8 cellular contexts compared by ENCODE assay signal in the genomic region with DNA sequence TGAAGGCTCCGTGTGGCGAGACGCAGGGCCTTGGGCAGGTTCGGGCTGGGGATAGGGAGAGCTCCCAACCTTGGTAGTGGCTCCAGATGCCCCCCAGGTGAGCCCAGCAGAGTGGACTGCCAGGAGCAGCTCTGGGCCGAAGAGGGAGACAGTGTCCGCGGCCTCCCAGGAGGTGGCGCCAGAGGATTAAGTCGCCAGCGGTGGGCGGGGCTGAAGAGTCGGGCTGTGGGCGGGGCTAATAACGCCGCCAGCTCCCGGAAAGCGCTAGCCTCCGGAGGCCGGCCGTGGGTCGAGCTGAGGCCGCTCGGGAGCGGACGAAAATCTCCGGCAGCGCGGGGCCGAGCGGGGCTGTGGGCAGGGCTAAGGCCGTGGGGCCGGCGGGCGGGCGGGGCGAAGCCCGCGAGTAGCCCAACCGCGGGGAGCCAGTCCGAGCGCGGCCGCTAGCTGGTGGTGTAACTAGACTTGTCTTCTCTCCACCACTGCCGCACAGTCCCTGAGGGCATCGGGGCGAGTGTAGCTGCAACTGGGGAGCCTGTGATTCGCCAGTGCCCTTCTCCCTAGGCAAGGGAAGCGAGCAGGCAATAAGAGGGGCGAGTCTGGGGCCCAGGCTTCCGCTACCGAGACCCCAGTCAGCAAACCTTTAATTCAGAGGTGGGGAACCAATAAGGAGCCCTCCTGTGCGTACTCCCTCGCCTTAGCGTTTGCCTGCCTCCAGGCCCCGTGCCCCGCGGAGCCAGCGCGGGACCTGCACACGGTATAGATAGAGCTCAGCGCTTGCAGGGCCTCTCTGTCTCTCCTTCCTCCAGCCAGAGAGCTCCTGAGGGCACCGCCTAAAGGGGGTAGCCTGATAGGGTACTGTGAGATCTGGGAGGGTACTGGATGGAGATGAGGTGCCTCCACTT. TPM values are rescaled to one million over a fixed set of nuclear protein-coding genes. Genes with fewer than 3 reads are reported as not detected.
A peak's percentile ranks its signal among the peaks of the same experiment; 100 is the strongest.
DNase-seq lines count a peak whose midpoint lies in the region; ATAC-seq and TF ChIP-seq lines count a peak whose summit lies in the region.

No MANE protein-coding gene starts in this region.

- ATAC-seq in HG02642 (IDR thresholded peaks at IDR 0.05; ENCODE audit: poor library complexity, unreplicated experiment) = peak; percentile 93

- peak; percentile 86 for TF ChIP-seq CTCF in GM12872 (IDR thresholded peaks at IDR 0.05; ENCODE audit: insufficient read depth, low read depth, low read length)
- peak; percentile 77 for TF ChIP-seq CTCF in glutamatergic neuron (IDR thresholded peaks at IDR 0.05; ENCODE audit: partially characterized antibody, unreplicated experiment)
- TF ChIP-seq CTCF in ovary (IDR thresholded peaks at IDR 0.05) = peak; percentile 92 to 95 (median 94)
- TF ChIP-seq CTCF in thyroid gland (IDR thresholded peaks at IDR 0.05) = peak; percentile 83 to 98 (median 91)

- peaks cover 2% of the 10 kb centered on the region for H3K27me3 Mint-ChIP-seq in activated naive CD8-positive, alpha-beta T cell treated with anti-CD3 and anti-CD28 coated beads for 36 hours
- peaks cover 4% of the 10 kb centered on the region for H3K27me3 Mint-ChIP-seq in glutamatergic neuron (ENCODE audit: unreplicated experiment)

- DNase-seq in NCI-H1105 (lab: John Stamatoyannopoulos, UW) (peak; percentile 75), SKM-1 (lab: John Stamatoyannopoulos, UW; ENCODE audit: unreplicated experiment) (peak; percentile 79), glutamatergic neuron (peak; percentile 95), ovary (peak; percentile 93 to 97 (median 96)), thyroid gland (peak; percentile 94 to 95)
- peak; percentile 89 for DNase-seq in activated naive CD8-positive, alpha-beta T cell treated with anti-CD3 and anti-CD28 coated beads for 36 hours

- peak overlapping the region; percentile 69 to 80 for H3K27ac ChIP-seq in ovary
- peak overlapping the region; percentile 58 to 68 (median 60) for H3K27ac ChIP-seq in thyroid gland

- peaks cover 3% of the 10 kb centered on the region for H3K4me1 Mint-ChIP-seq in activated naive CD8-positive, alpha-beta T cell treated with anti-CD3 and anti-CD28 coated beads for 36 hours
- peaks cover 2% of the 10 kb centered on the region for H3K4me1 Mint-ChIP-seq in glutamatergic neuron (ENCODE audit: low read depth, unreplicated experiment)

- no peak for TF ChIP-seq EP300 in ovary (IDR thresholded peaks at IDR 0.05)

- intact Hi-C loops in ovary (cut with DNase I) = loop anchor here in 3 of 4 donors (5.0 kb wide), 2 partner anchors 132 to 302 kb away; partner anchors contain the start of gene APEH (in 2 of the 3)
- intact Hi-C loops in thyroid gland (cut with DNase I) = loop anchor here (5.0 kb wide), 1 partner anchor 132 kb away; the partner anchor contains the start of gene APEH

- 0 to 1% (median 1%) methylated on average over 44 to 63 of the region's 63 CpGs for WGBS in ovary, 3 donors
- WGBS in thyroid gland, 2 donors = 0 to 3% methylated on average over 22 to 24 of the region's 63 CpGs

- peak overlapping the region; percentile 73 for H3K4me3 Mint-ChIP-seq in activated naive CD8-positive, alpha-beta T cell treated with anti-CD3 and anti-CD28 coated beads for 36 hours
- peak overlapping the region; percentile 79 for H3K4me3 Mint-ChIP-seq in glutamatergic neuron (ENCODE audit: unreplicated experiment)

- TF ChIP-seq POLR2A in ovary (IDR thresholded peaks at IDR 0.05) (peak; percentile 44), thyroid gland (IDR thresholded peaks at IDR 0.05) (peak in 1 of 2 donors; percentile 63)

- H3K27ac Mint-ChIP-seq in activated naive CD8-positive, alpha-beta T cell treated with anti-CD3 and anti-CD28 coated beads for 36 hours = no peak overlapping the region
- no peak overlapping the region for H3K27ac Mint-ChIP-seq in glutamatergic neuron (ENCODE audit: unreplicated experiment)

- H3K27me3 ChIP-seq in ovary (no peaks in the 10 kb centered on the region), thyroid gland (no peaks in the 10 kb centered on the region)

- H3K36me3 ChIP-seq in ovary (no peaks in the 10 kb centered on the region), thyroid gland (no peaks in the 10 kb centered on the region)

- peaks cover 19% of the 10 kb centered on the region for H3K4me1 ChIP-seq in ovary (ENCODE audit: insufficient read depth)
- H3K4me1 ChIP-seq in thyroid gland = peaks cover 15 to 24% of the 10 kb centered on the region in 2 donors

- H3K9me3 ChIP-seq in ovary = no peaks in the 10 kb centered on the region
- H3K9me3 ChIP-seq in thyroid gland = no peaks in the 10 kb centered on the region

- peak overlapping the region; percentile 44 for H3K4me3 ChIP-seq in ovary
- peak overlapping the region in 2 of 3 donors; percentile 30 to 35 for H3K4me3 ChIP-seq in thyroid gland (replicated peaks in 1 of 3)

- H3K36me3 Mint-ChIP-seq in activated naive CD8-positive, alpha-beta T cell treated with anti-CD3 and anti-CD28 coated beads for 36 hours = no peaks in the 10 kb centered on the region
- no peaks in the 10 kb centered on the region for H3K36me3 Mint-ChIP-seq in glutamatergic neuron (ENCODE audit: unreplicated experiment)

- H3K9me3 Mint-ChIP-seq in activated naive CD8-positive, alpha-beta T cell treated with anti-CD3 and anti-CD28 coated beads for 36 hours = no peaks in the 10 kb centered on the region
- H3K9me3 Mint-ChIP-seq in glutamatergic neuron (ENCODE audit: unreplicated experiment) = no peaks in the 10 kb centered on the region

RNA-seq across cellular contexts. Expression of gene BSN, which starts 14.4 kb away (rescaled TPM):
- under 1 TPM; 0.10 to 0.35 TPM for total RNA-seq in activated naive CD8-positive, alpha-beta T cell treated with anti-CD3 and anti-CD28 coated beads for 36 hours
- total RNA-seq in glutamatergic neuron (ENCODE audit: unreplicated experiment) (46.9 TPM), ovary (1 to 10 TPM in 2 of 7 donors, under 1 TPM in 5; 0.12 to 3.5 (median 0.83) TPM), thyroid gland (1 to 10 TPM in 2 of 4 donors, under 1 TPM in 2; 0.56 to 1.8 (median 0.99) TPM)
- under 1 TPM; 0.13 to 0.41 TPM for polyA plus RNA-seq in ovary

Comparison
In these comparisons a context has a peak if more than half of its experiments do, and no peak if none do; other contexts are left out.
1. Peak in every context shown above with its lines: DNase-seq, ATAC-seq, H3K4me3 ChIP-seq and H3K27ac ChIP-seq.
2. RNA of gene BSN, which starts 14.4 kb away (total RNA-seq): 46.9 TPM in glutamatergic neuron (single experiment); 0.56 to 1.8 TPM in thyroid gland, 0.12 to 3.5 TPM in ovary and 0.10 to 0.35 TPM in activated naive CD8-positive, alpha-beta T cell treated with anti-CD3 and anti-CD28 coated beads for 36 hours; every median in the first group is over 10 times any median in the second.